Comparison of ENCODE assay signal across 26 cellular contexts in the genomic region with DNA sequence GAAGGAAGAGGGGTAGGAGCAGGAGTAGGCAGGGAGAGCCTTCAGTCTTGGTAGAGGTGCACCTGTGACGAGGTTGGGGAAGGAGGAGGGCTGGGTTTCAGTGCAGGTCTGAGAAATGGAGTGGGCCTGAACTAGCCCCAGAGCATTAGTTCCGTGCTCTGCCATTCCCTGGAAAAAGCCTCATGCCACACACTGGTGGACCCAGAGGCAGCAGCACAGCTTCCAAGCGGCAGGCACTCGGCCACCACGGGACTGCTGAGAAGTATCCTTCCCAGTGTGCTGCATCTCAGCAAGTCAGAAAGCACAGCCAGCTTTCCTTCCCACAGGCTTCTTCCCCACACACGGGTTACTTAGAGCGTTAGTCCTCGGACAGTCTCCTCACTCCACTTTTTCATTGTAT.
"Had no signal": no experiment of that assay in that cellular context is flagged by ENCODE, and none has a peak within 500 bp of the region (broad histone marks: within the 10 kb centered on the region; RNA-seq: fewer than 3 reads in every experiment).

No MANE protein-coding gene starts in this region.

- H3K4me1 ChIP-seq: adrenal gland had no signal

- FAIRE-seq: TTC549 had no signal

- ATAC-seq: Panc1, T-cell had no signal

- H3K4me2 ChIP-seq: KMS-11 had no signal

- H3K27me3 ChIP-seq: adrenal gland had no signal

- H3K9me3 ChIP-seq: adrenal gland had no signal

- H3K4me3 ChIP-seq: adrenal gland, SK-N-MC had no signal

- DNase-seq: activated CD4-positive, alpha-beta memory T cell treated with anti-CD3 and anti-CD28 coated beads, Interleukin-2, amount 10 ng/mL, durations not matched to agents 7 days and 5 days; activated CD4-positive, alpha-beta T cell treated with anti-CD3 and anti-CD28 coated beads, Interleukin-2, amount 50 U/mL, for 1 hour; activated CD4-positive, CD25-positive, alpha-beta regulatory T cell; activated naive CD4-positive, alpha-beta T cell treated with anti-CD3 and anti-CD28 coated beads, Interleukin-2, amount 50 U/mL, for 16 hours; activated naive CD8-positive, alpha-beta T cell treated with anti-CD3 and anti-CD28 coated beads, Interleukin-2, amount 10 ng/mL, durations not matched to agents 7 days and 5 days; activated T-cell treated with anti-CD3 and anti-CD28 coated beads, Interleukin-2, amount 50 U/mL, for 1 hour; adrenal gland; central memory CD4-positive, alpha-beta T cell; MV-4-11; NCI-H1092 treated with DMSO at 0.1 percent for 48 hours; NCI-H1417 treated with DMSO at 0.1 percent for 48 hours; NCI-H1694; NCI-H2029; NCI-H345; NCI-H510A treated with DMSO at 0.1 percent for 48 hours; NCI-H69; NK-92 treated with Interleukin-12 subunit alpha and Interleukin-12 subunit beta, amount 100 ng/mL, for 24 hours; OCI-M1; RPMI8226; T-cell; T-helper 2 cell; T1000 had no signal

- H3K9ac ChIP-seq: KMS-11 had no signal

- H3K27ac ChIP-seq: adrenal gland, KMS-11, SK-N-MC had no signal
